In genomic region chr5:153496835-153497234, GRCh38 we compare ENCODE assay signal across 1 cellular context.
TF ChIP-seq lines count a peak whose summit lies in the region.

No MANE protein-coding gene starts in this region.

TF ChIP-seq in HCT116, 20 proteins besides CTCF, POLR2A, EP300 and RAD21 (continued from another document):
- no peak for TF ChIP-seq REST (IDR thresholded peaks at IDR 0.05; ENCODE audit: low read depth)
- no peak for TF ChIP-seq CBX3 (IDR thresholded peaks at IDR 0.05; ENCODE audit: low read depth)
- no peak for TF ChIP-seq ATF3 (IDR thresholded peaks at IDR 0.05)
- TF ChIP-seq CEBPB (IDR thresholded peaks at IDR 0.05; ENCODE audit: low read depth): no peak
- TF ChIP-seq ZBTB33 (IDR thresholded peaks at IDR 0.05; ENCODE audit: extremely low read depth, insufficient replicate concordance, low read length): no peak
- no peak for TF ChIP-seq SP1 (IDR thresholded peaks at IDR 0.05; ENCODE audit: low read depth)
- TF ChIP-seq ELF1 (IDR thresholded peaks at IDR 0.05; ENCODE audit: borderline replicate concordance, low read depth): no peak
- no peak for TF ChIP-seq FOSL1 (IDR thresholded peaks at IDR 0.05; ENCODE audit: low read depth)
- no peak for TF ChIP-seq JUND (IDR thresholded peaks at IDR 0.05)
